ENCODE assay signal across 9 cellular contexts in the genomic region with DNA sequence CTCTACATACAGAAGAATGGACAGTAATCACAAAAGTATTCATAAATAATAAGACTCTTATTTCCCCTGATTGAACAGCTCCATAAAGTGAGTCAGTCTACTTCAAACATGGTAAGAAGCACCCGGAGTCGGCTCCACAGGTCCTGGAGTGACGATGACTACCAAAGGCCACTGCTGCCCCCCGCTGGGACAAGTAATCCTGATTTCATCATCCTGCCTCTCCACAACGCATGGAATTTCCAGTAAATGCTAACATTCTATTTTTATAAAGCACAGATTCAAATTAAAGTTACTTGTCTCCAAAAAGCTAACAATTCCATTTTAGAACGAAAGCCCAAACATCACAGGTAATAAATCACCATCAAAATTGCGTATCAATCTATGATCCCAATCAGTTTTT. TPM values are rescaled to one million over a fixed set of nuclear protein-coding genes. Genes with fewer than 3 reads are reported as not detected.
A peak's percentile ranks its signal among the peaks of the same experiment; 100 is the strongest.
DNase-seq lines count a peak whose midpoint lies in the region; ATAC-seq, FAIRE-seq and TF ChIP-seq lines count a peak whose summit lies in the region.
"Had no signal": no experiment of that assay in that cellular context is flagged by ENCODE, and none has a peak within 500 bp of the region (broad histone marks: within the 10 kb centered on the region; RNA-seq: fewer than 3 reads in every experiment).

No MANE protein-coding gene starts in this region.

- intact Hi-C loops in posterior cingulate gyrus (cut with DNase I), result no loop called here

- H2BK12ac ChIP-seq in H1 (ENCODE audit: low read depth, low read length), result no peak overlapping the region

- POLR2A ChIA-PET in H1 (lab: Charles Lee; ENCODE audit: partially characterized antibody), result interaction anchor here (0.6 to 2.3 kb wide), 3 partner anchors 15 to 79 kb away, joined by 3 to 10 read pairs (median 4); a partner anchor contains a TSS

- no peak for ATAC-seq in GM21723 (IDR thresholded peaks at IDR 0.05; ENCODE audit: unreplicated experiment)
- ATAC-seq in HG03135 (IDR thresholded peaks at IDR 0.05; ENCODE audit: unreplicated experiment), result no peak
- no peak for ATAC-seq in GM21423 (IDR thresholded peaks at IDR 0.05; ENCODE audit: unreplicated experiment)

- DNase-seq in GM12865 (ENCODE audit: low read depth), result no peak
- peak; percentile 43 for DNase-seq in NCI-H524 treated with DMSO at 0.1 percent for 48 hours (lab: John Stamatoyannopoulos, UW)
- no peak for DNase-seq in H1 (ENCODE audit: low read depth in 1 of 2, low spot score in 2 of 2)
- peak in 7 of 10 donors; percentile 41 to 91 (median 54) for DNase-seq in posterior cingulate gyrus
- no peak for DNase-seq in tibial nerve (ENCODE audit: low spot score in 2 of 2)
- DNase-seq: activated B cell treated with CpG ODN at 0.5 μM for 24 hours had no signal

- peak; percentile 2 for TF ChIP-seq CTCF in GM12865 (IDR thresholded peaks at IDR 0.05; ENCODE audit: insufficient read depth, low read depth, low read length, missing control alignments)
- peak; percentile 7 to 18 (median 11); a peak in 3 of 4 replicates for TF ChIP-seq CTCF in H1 (IDR thresholded peaks at IDR 0.05; ENCODE audit: control extremely low read depth in 1 of 3, insufficient read depth in 1 of 3, low read depth in 1 of 3, low read length in 3 of 3)
- peak in 1 of 5 experiments; percentile 10 for TF ChIP-seq CTCF in tibial nerve (IDR thresholded peaks at IDR 0.05)

- no peaks in the 10 kb centered on the region for H3K27me3 ChIP-seq in H1 (replicated peaks in 1 of 4; ENCODE audit: control insufficient read depth in 3 of 4, extremely low read depth in 1 of 4, insufficient read depth in 3 of 4, low read length in 3 of 4)
- H3K27me3 ChIP-seq in tibial nerve, result no peaks in the 10 kb centered on the region

- H3K18ac ChIP-seq in H1 (ENCODE audit: extremely low read depth, low read length), result no peak overlapping the region

- H2BK15ac ChIP-seq in H1 (ENCODE audit: low read length), result no peak overlapping the region

- H3K27ac ChIP-seq in H1 (ENCODE audit: low read depth, low read length), result no peak overlapping the region
- no peak overlapping the region for H3K27ac ChIP-seq in tibial nerve

- no peak overlapping the region for H3K56ac ChIP-seq in H1 (replicated peaks; ENCODE audit: insufficient read length, low read depth, low read length)

- no peak overlapping the region for H3K14ac ChIP-seq in H1 (ENCODE audit: insufficient read length)

- H3K4me2 ChIP-seq in H1 (ENCODE audit: insufficient read depth in 1 of 2, low read depth in 2 of 2, low read length in 2 of 2), result no peak overlapping the region

- no peak overlapping the region for H3K9ac ChIP-seq in H1 (replicated peaks in 1 of 4; ENCODE audit: extremely low read depth in 1 of 4, low read depth in 3 of 4, low read length in 3 of 4)

- TF ChIP-seq EP300 in H1 (IDR thresholded peaks at IDR 0.05; ENCODE audit: borderline replicate concordance in 1 of 2, low read depth in 2 of 2, low read length in 2 of 2) (no peak), tibial nerve (IDR thresholded peaks at IDR 0.05) (no peak)

- no peak overlapping the region for H2AK5ac ChIP-seq in H1 (ENCODE audit: low read depth, low read length)

- H3K4me1 ChIP-seq in H1 (replicated peaks in 1 of 4; ENCODE audit: control insufficient read depth in 3 of 4, insufficient read depth in 4 of 4, low read length in 3 of 4) (no peaks in the 10 kb centered on the region), tibial nerve (no peaks in the 10 kb centered on the region)

- H3K79me2 ChIP-seq in H1 (ENCODE audit: control insufficient read depth in 1 of 2, insufficient read depth in 2 of 2, low read length in 2 of 2), result no peaks in the 10 kb centered on the region

- no peaks in the 10 kb centered on the region for H3K79me1 ChIP-seq in H1 (ENCODE audit: low read depth, low read length)

- H2AFZ ChIP-seq in H1 (ENCODE audit: low read length), result no peak overlapping the region

- H3K9me3 ChIP-seq in H1 (ENCODE audit: insufficient read depth in 2 of 2, low read depth in 1 of 2, low read length in 1 of 2) (no peaks in the 10 kb centered on the region), tibial nerve (no peaks in the 10 kb centered on the region)

- H4K8ac ChIP-seq in H1 (ENCODE audit: extremely low read depth, insufficient read depth, low read length), result no peak overlapping the region

- no peaks in the 10 kb centered on the region for H3K23me2 ChIP-seq in H1 (ENCODE audit: low read depth, low read length)

- no peak overlapping the region for H2BK5ac ChIP-seq in H1 (ENCODE audit: low read depth, low read length)

- H3K4ac ChIP-seq in H1 (replicated peaks; ENCODE audit: insufficient read length, low read depth, low read length), result no peak overlapping the region

- no peak overlapping the region for H3K23ac ChIP-seq in H1 (ENCODE audit: insufficient read length)

- H4K20me1 ChIP-seq in H1 (replicated peaks in 1 of 2; ENCODE audit: control insufficient read depth in 1 of 2, insufficient read depth in 2 of 2, low read length in 2 of 2), result no peaks in the 10 kb centered on the region

- 72% methylated on average over 7 of the region's 7 CpGs; no CpG with 5 or more reads in 1 of the 2 experiments for WGBS in H1 (ENCODE audit: extremely low coverage in 1 of 2, insufficient coverage in 1 of 2, insufficient read length in 1 of 2, insufficient replicate concordance in 2 of 2, low coverage in 1 of 2, low lambda C conversion rate in 2 of 2, missing lambda C conversion rate in 1 of 2), 2 experiments
- WGBS in tibial nerve, 2 donors, result 51 to 52% methylated on average over 7 of the region's 7 CpGs

- H3K36me3 ChIP-seq in H1 (ENCODE audit: control insufficient read depth in 2 of 4, insufficient read depth in 4 of 4, low read length in 3 of 4) (peaks cover 0 to 5% (median 0%) of the 10 kb centered on the region in 4 experiments; a peak in 2 of 8 replicates), tibial nerve (peaks cover 0 to 57% (median 0%) of the 10 kb centered on the region in 3 donors)

- no peak overlapping the region for H2BK120ac ChIP-seq in H1 (replicated peaks; ENCODE audit: low read depth, low read length)

- TF ChIP-seq POLR2A in H1 (IDR thresholded peaks at IDR 0.05; ENCODE audit: control extremely low read depth in 1 of 2, low read depth in 2 of 2, low read length in 2 of 2) (no peak), tibial nerve (IDR thresholded peaks at IDR 0.05) (no peak)

- TF ChIP-seq RAD21 in H1 (IDR thresholded peaks at IDR 0.05 in 1 of 2, conservative IDR thresholded peaks at IDR 0.05 in 1 of 2; ENCODE audit: low read depth in 2 of 2, low read length in 2 of 2), result peak; percentile 54 to 58

- H2BK20ac ChIP-seq in H1 (ENCODE audit: low read length), result no peak overlapping the region

- no peak overlapping the region for H4K91ac ChIP-seq in H1 (replicated peaks; ENCODE audit: insufficient read length, low read length)

- CTCF ChIA-PET in H1 (lab: Charles Lee; ENCODE audit: partially characterized antibody), result interaction anchor here (0.6 to 2.2 kb wide), 9 partner anchors 14 to 720 kb away, joined by 3 to 8 read pairs (median 4); no protein-coding TSS in a partner anchor

- no peak overlapping the region for H4K5ac ChIP-seq in H1 (ENCODE audit: insufficient read length, low read depth, low read length)

- H3K4me3 ChIP-seq in GM12865 (ENCODE audit: low read depth, low read length), result no peak overlapping the region
- H3K4me3 ChIP-seq in H1 (ENCODE audit: extremely low read depth in 1 of 4, insufficient read depth in 2 of 4, low read depth in 3 of 4, low read length in 4 of 4), result no peak overlapping the region
- H3K4me3 ChIP-seq in tibial nerve, result no peak overlapping the region

- FAIRE-seq in H1 (lab: Jason Lieb, UNC), result no peak

TF ChIP-seq in H1, 55 proteins besides CTCF, POLR2A, EP300 and RAD21:
- TF ChIP-seq KDM4A (IDR thresholded peaks at IDR 0.05; ENCODE audit: low read depth, low read length, severe bottlenecking) (no peak), CEBPB (IDR thresholded peaks at IDR 0.05; ENCODE audit: low read depth, low read length) (peak; percentile 50), BCL11A (IDR thresholded peaks at IDR 0.05; ENCODE audit: low read depth in 2 of 2, low read length in 2 of 2) (no peak), HDAC6 (IDR thresholded peaks at IDR 0.05; ENCODE audit: low read depth, low read length) (no peak), GTF2F1 (IDR thresholded peaks at IDR 0.05; ENCODE audit: borderline replicate concordance, low read depth, low read length) (no peak)

RNA-seq across cellular contexts. Expression of a gene that starts 16.2 kb away (rescaled TPM):
- 14.2 and 15.2 TPM in 2 replicates for total RNA-seq in H1 (2021; fragmentation: NEBNext Ultra II Directional; extraction: Animal tissue kit (Norgen Biotek cat#: 25700))
- polyA plus RNA-seq in H1 (2011; rRNA removed), result 6.2 and 7.5 TPM in 2 replicates
- polyA plus RNA-seq in H1 (2011; cell fraction: cytosol; rRNA removed), result 14.2 TPM
- polyA plus RNA-seq in H1 (2011; cell fraction: nucleus; rRNA removed), result 6.4 TPM
- polyA plus RNA-seq in H1 (2012, experiment 1 of 2), result 8.5 to 11.9 TPM (median 10.1 TPM) in 4 replicates
- 0.98 TPM for polyA plus RNA-seq in H1 (2012, experiment 2 of 2)
- polyA plus RNA-seq in H1 (2013, experiment 1 of 2), result 9.4 TPM
- 10.0 TPM for polyA plus RNA-seq in H1 (2013, experiment 2 of 2)
- polyA minus RNA-seq in H1 (2011; rRNA and poly(A)+ RNA removed), result 14.2 and 21.9 TPM in 2 replicates
- polyA minus RNA-seq in H1 (2011; cell fraction: cytosol; rRNA and poly(A)+ RNA removed), result 7.3 TPM
- polyA minus RNA-seq in H1 (2011; cell fraction: nucleus; rRNA and poly(A)+ RNA removed), result 22.4 TPM
- 10 to 100 TPM in 3 of 4 donors, 1 to 10 TPM in 1; 9.8 to 29.1 (median 15.4) TPM for total RNA-seq in tibial nerve

RNA-seq across cellular contexts. Expression of a gene that starts 16.6 kb away (rescaled TPM):
- total RNA-seq in H1 (2021; fragmentation: NEBNext Ultra II Directional; extraction: Animal tissue kit (Norgen Biotek cat#: 25700)), result 509 and 549 TPM in 2 replicates
- polyA plus RNA-seq in H1 (2011; rRNA removed), result 289 and 425 TPM in 2 replicates
- 641 TPM for polyA plus RNA-seq in H1 (2011; cell fraction: cytosol; rRNA removed)
- 306 TPM for polyA plus RNA-seq in H1 (2011; cell fraction: nucleus; rRNA removed)
- 656 to 704 TPM (median 681 TPM) in 4 replicates for polyA plus RNA-seq in H1 (2012, experiment 1 of 2)
- polyA plus RNA-seq in H1 (2012, experiment 2 of 2), result 59.9 TPM
- polyA plus RNA-seq in H1 (2013, experiment 1 of 2), result 272 TPM
- polyA plus RNA-seq in H1 (2013, experiment 2 of 2), result 276 TPM
- 818 and 1,012 TPM in 2 replicates for polyA minus RNA-seq in H1 (2011; rRNA and poly(A)+ RNA removed)
- polyA minus RNA-seq in H1 (2011; cell fraction: cytosol; rRNA and poly(A)+ RNA removed), result 353 TPM
- 297 TPM for polyA minus RNA-seq in H1 (2011; cell fraction: nucleus; rRNA and poly(A)+ RNA removed)
- 100 to 1,000 TPM; 102 to 152 (median 120) TPM for total RNA-seq in tibial nerve

Comparison
In these comparisons a context has a peak if more than half of its experiments do, and no peak if none do; other contexts are left out.
1. DNase-seq: peak in NCI-H524 treated with DMSO at 0.1 percent for 48 hours (single experiment) and posterior cingulate gyrus (7 of 10); none in GM12865 (single experiment), H1 (0 of 2) and tibial nerve (0 of 2).